11 cellular contexts compared by ENCODE assay signal in genomic region chr4:117264072-117264471, GRCh38.
"Had no signal": no experiment of that assay in that cellular context is flagged by ENCODE, and none has a peak within 500 bp of the region (broad histone marks: within the 10 kb centered on the region; RNA-seq: fewer than 3 reads in every experiment).

No MANE protein-coding gene starts in this region.

- FAIRE-seq: HTR-8/SVneo had no signal

- H3K36me3 ChIP-seq: HAP-1 had no signal

- H3K4me3 Mint-ChIP-seq: HFFc6 had no signal

- DNase-seq: GM23248, GOT3, H7, HFFc6, Karpas-422, KBM-7 had no signal

- H2AFZ ChIP-seq: GM23248 had no signal

- H3K27ac ChIP-seq: GM23248, HL-60, KMS-11 had no signal

- H3K4me2 ChIP-seq: KMS-11 had no signal

- H3K4me3 ChIP-seq: GM23248, HAP-1 had no signal

- H3K27ac Mint-ChIP-seq: HFFc6 had no signal

- H3K4me1 ChIP-seq: HAP-1 had no signal

- H3K9me3 ChIP-seq: HAP-1 had no signal

- H3K9ac ChIP-seq: GM23248, KMS-11 had no signal

- ATAC-seq: HCT116 had no signal
